Comparison of ENCODE assay signal across 16 cellular contexts in genomic region chr18:42094875-42095274, GRCh38.
DNase-seq lines count a peak whose midpoint lies in the region; ATAC-seq and TF ChIP-seq lines count a peak whose summit lies in the region.
"Had no signal": no experiment of that assay in that cellular context is flagged by ENCODE, and none has a peak within 500 bp of the region (broad histone marks: within the 10 kb centered on the region; RNA-seq: fewer than 3 reads in every experiment).

No MANE protein-coding gene starts in this region.

- TF ChIP-seq EP300 in ovary (IDR thresholded peaks at IDR 0.05) = no peak

- TF ChIP-seq CTCF in foreskin keratinocyte (conservative IDR thresholded peaks at IDR 0.05) (no peak), ovary (IDR thresholded peaks at IDR 0.05) (no peak)

- no peak overlapping the region for H3K4me3 ChIP-seq in ovary
- H3K4me3 ChIP-seq: GM23338 had no signal

- DNase-seq in foreskin keratinocyte (peak in 1 of 2 donors; percentile 8), left colon (no peak), renal cortical epithelial cell (ENCODE audit: low read depth) (peak; percentile 4), ovary (no peak), NCI-H524 treated with DMSO at 0.1 percent for 48 hours (lab: John Stamatoyannopoulos, UW) (no peak)
- DNase-seq: C1 segment of cervical spinal cord; Calu3; CD4-positive, alpha-beta memory T cell; COR-L47; DMS53; DMS79 treated with DMSO at 0.1 percent for 48 hours; GF-D8; H9 had no signal

- H3K27me3 ChIP-seq in foreskin keratinocyte (no peaks in the 10 kb centered on the region), ovary (no peaks in the 10 kb centered on the region)

- intact Hi-C loops in left colon (cut with DNase I, micrococcal nuclease) (no loop called here), ovary (cut with DNase I) (no loop called here)

- H3K4me1 ChIP-seq in foreskin keratinocyte (no peaks in the 10 kb centered on the region), ovary (ENCODE audit: insufficient read depth) (no peaks in the 10 kb centered on the region)

- peak; percentile 41 for ATAC-seq in foreskin keratinocyte
- peak; percentile 59 for ATAC-seq in left colon
- no peak for ATAC-seq in GM18870 (IDR thresholded peaks at IDR 0.05; ENCODE audit: unreplicated experiment)
- ATAC-seq: GM23338, HCT116 had no signal

- TF ChIP-seq POLR2A in ovary (IDR thresholded peaks at IDR 0.05) = no peak

- no peaks in the 10 kb centered on the region for H3K9me3 ChIP-seq in ovary

- H3K36me3 ChIP-seq in ovary = no peaks in the 10 kb centered on the region

- H3K27ac ChIP-seq in foreskin keratinocyte = no peak overlapping the region
- H3K27ac ChIP-seq in ovary = no peak overlapping the region
